8 cellular contexts compared by ENCODE assay signal in the genomic region with DNA sequence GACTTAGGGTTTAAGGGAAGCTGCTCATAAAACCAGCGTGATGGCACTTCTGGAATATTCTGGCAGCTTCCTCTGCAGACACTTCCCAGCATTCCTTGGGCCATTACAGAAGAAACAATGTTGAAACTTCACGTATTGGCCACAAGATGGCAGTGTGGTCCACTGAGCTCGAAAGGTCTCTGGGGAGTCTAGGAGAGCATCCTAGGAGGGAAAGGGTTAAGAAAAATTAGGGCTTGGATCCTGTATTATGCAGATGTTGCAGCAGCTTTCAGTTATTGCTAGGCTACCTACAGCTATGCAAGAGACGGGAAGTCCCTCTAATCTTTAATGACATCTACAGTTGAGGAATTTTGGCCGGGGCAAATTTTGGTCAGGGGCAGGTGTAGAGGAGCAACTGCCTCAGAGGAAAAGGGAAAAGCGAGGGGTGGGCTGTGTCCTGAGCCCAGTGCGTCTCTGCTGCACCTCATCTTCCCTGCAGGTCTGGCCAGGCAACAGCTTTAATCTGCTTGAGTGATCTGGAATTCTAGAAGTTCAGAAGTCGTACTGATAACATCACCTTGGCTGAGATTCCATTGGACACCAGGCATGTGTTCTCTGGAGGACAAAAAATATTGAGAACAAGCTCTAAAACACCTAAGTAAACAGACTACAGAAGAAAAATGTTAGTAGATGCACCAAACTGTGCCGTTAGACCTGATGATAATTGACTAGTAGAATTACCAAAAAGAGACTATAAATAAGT.
DNase-seq lines count a peak whose midpoint lies in the region; ATAC-seq and TF ChIP-seq lines count a peak whose summit lies in the region.

No MANE protein-coding gene starts in this region.

- no peak overlapping the region for H4K12ac ChIP-seq in trophoblast cell (ENCODE audit: low read depth, low read length)

- no peak overlapping the region for H3K14ac ChIP-seq in trophoblast cell (ENCODE audit: low read length)

- no peak overlapping the region for H2BK120ac ChIP-seq in trophoblast cell (ENCODE audit: insufficient read depth, low read length, poor library complexity)

- peaks cover 4 to 9% of the 10 kb centered on the region in 2 experiments for H3K4me1 ChIP-seq in trophoblast cell (ENCODE audit: control insufficient read depth in 1 of 2, insufficient read depth in 2 of 2, low read length in 2 of 2)

- H3K4me1 Mint-ChIP-seq in activated T-cell treated with anti-CD3 and anti-CD28 coated beads, Interleukin-2, amount 50 U/mL, for 72 hours (ENCODE audit: low read depth), result peaks cover 68% of the 10 kb centered on the region
- peaks cover 78 to 86% (median 82%) of the 10 kb centered on the region in 3 donors for H3K4me1 Mint-ChIP-seq in T-cell

- CTCF ChIA-PET in T-cell (lab: Charles Lee), result interaction anchor here (0.6 to 2.4 kb wide), 23 partner anchors 9 to 737 kb away, joined by 3 to 13 read pairs (median 4); no protein-coding TSS in a partner anchor

- H3K79me2 ChIP-seq in trophoblast cell (ENCODE audit: control insufficient read depth, insufficient read depth, low read length, poor library complexity), result no peaks in the 10 kb centered on the region

- peak overlapping the region; percentile 15 for H3K4me2 ChIP-seq in trophoblast cell (ENCODE audit: low read length)

- H3K27me3 Mint-ChIP-seq in activated T-cell treated with anti-CD3 and anti-CD28 coated beads, Interleukin-2, amount 50 U/mL, for 72 hours (ENCODE audit: low read depth), result no peaks in the 10 kb centered on the region
- no peaks in the 10 kb centered on the region for H3K27me3 Mint-ChIP-seq in T-cell

- peak overlapping the region; percentile 7 to 74 for H3K4me3 Mint-ChIP-seq in activated T-cell treated with anti-CD3 and anti-CD28 coated beads, Interleukin-2, amount 50 U/mL, for 72 hours
- peak overlapping the region in 2 of 3 donors; percentile 2 to 71 for H3K4me3 Mint-ChIP-seq in T-cell

- H3K4me3 ChIP-seq in fibroblast of the aortic adventitia (ENCODE audit: low read depth, low read length) (no peak overlapping the region), trophoblast cell (ENCODE audit: low read depth, low read length) (no peak overlapping the region)

- H3K36me3 Mint-ChIP-seq in activated T-cell treated with anti-CD3 and anti-CD28 coated beads, Interleukin-2, amount 50 U/mL, for 72 hours (ENCODE audit: insufficient read depth in 2 of 2), result no peaks in the 10 kb centered on the region
- H3K36me3 Mint-ChIP-seq in T-cell, result no peaks in the 10 kb centered on the region

- POLR2A ChIA-PET in T-cell (lab: Charles Lee), result interaction anchor here in 1 of 2 donors (0.5 kb wide), 1 partner anchor 912 kb away, joined by 3 read pairs; no protein-coding TSS in a partner anchor

- no peak overlapping the region for H4K91ac ChIP-seq in trophoblast cell (ENCODE audit: low read depth, low read length)

- H3K9me3 Mint-ChIP-seq in activated T-cell treated with anti-CD3 and anti-CD28 coated beads, Interleukin-2, amount 50 U/mL, for 72 hours, result no peaks in the 10 kb centered on the region
- H3K9me3 Mint-ChIP-seq in T-cell, result no peaks in the 10 kb centered on the region

- no peak overlapping the region for H3K9ac ChIP-seq in trophoblast cell (ENCODE audit: low read length)

- H2AK5ac ChIP-seq in trophoblast cell (ENCODE audit: low read length), result no peak overlapping the region

- H3K27ac Mint-ChIP-seq in activated T-cell treated with anti-CD3 and anti-CD28 coated beads, Interleukin-2, amount 50 U/mL, for 72 hours, result peak overlapping the region; percentile 92
- peak overlapping the region; percentile 96 to 97 for H3K27ac Mint-ChIP-seq in T-cell

- H3K27me3 ChIP-seq in trophoblast cell (ENCODE audit: insufficient read depth, low read length), result no peaks in the 10 kb centered on the region

- H3K9me3 ChIP-seq in trophoblast cell (ENCODE audit: insufficient read depth, low read depth, low read length), result no peaks in the 10 kb centered on the region

- DNase-seq in activated T-cell treated with anti-CD3 and anti-CD28 coated beads, Interleukin-2, amount 50 U/mL, for 72 hours, result peak; percentile 29 to 45
- DNase-seq in activated T-cell treated with anti-CD3 and anti-CD28 coated beads, Interleukin-2, amount 50 U/mL, for 1 hour, result no peak
- DNase-seq in T-cell, result no peak
- DNase-seq in fibroblast of the aortic adventitia (ENCODE audit: low read depth), result peak; percentile 71
- peak in 1 of 2 donors; percentile 67 for DNase-seq in trophoblast cell
- DNase-seq in NK-92 treated with Interleukin-12 subunit alpha and Interleukin-12 subunit beta, amount 100 ng/mL, for 24 hours (lab: John Stamatoyannopoulos, UW), result no peak

- no peak overlapping the region for H3K23ac ChIP-seq in trophoblast cell (ENCODE audit: low read length)

- no peak overlapping the region for H4K8ac ChIP-seq in trophoblast cell (ENCODE audit: low read depth, low read length)

- H2BK12ac ChIP-seq in trophoblast cell (ENCODE audit: low read length), result no peak overlapping the region

- no peaks in the 10 kb centered on the region for H3K79me1 ChIP-seq in trophoblast cell (ENCODE audit: low read length)

- no peak overlapping the region for H2AFZ ChIP-seq in trophoblast cell (ENCODE audit: insufficient read depth, low read length, poor library complexity)

- peak; percentile 54 to 61 for ATAC-seq in activated T-cell treated with anti-CD3 and anti-CD28 coated beads, Interleukin-2, amount 50 U/mL, for 72 hours (replicated peaks in 1 of 2)
- ATAC-seq in GM21515 (IDR thresholded peaks at IDR 0.05; ENCODE audit: unreplicated experiment) (peak; percentile 80), HG03575 (IDR thresholded peaks at IDR 0.05; ENCODE audit: extremely low read depth, insufficient number of reproducible peaks, low FRiP score, unreplicated experiment) (peak; percentile 76), T-cell (replicated peaks in 1 of 4) (peak in 1 of 4 experiments; percentile 26)

- no peak overlapping the region for H2BK5ac ChIP-seq in trophoblast cell (ENCODE audit: low read depth, low read length, poor library complexity)

- no peak overlapping the region for H3K4ac ChIP-seq in trophoblast cell (ENCODE audit: low read depth, low read length)

- TF ChIP-seq CTCF in fibroblast of the aortic adventitia (IDR thresholded peaks at IDR 0.05; ENCODE audit: insufficient read depth, low read length), result peak; percentile 73

- no CpG with 5 or more reads among the region's 9 CpGs for WGBS in trophoblast cell (ENCODE audit: extremely low coverage, insufficient coverage, insufficient read length)

- no peaks in the 10 kb centered on the region for H3K36me3 ChIP-seq in trophoblast cell (ENCODE audit: control insufficient read depth in 1 of 2, insufficient read depth in 2 of 2, low read length in 2 of 2)

- no peak overlapping the region for H3K27ac ChIP-seq in trophoblast cell (ENCODE audit: low read depth, low read length)

- no peak overlapping the region for H3K18ac ChIP-seq in trophoblast cell (ENCODE audit: low read length)

Comparison
In these comparisons a context has a peak if more than half of its experiments do, and no peak if none do; other contexts are left out.
1. DNase-seq: peak in activated T-cell treated with anti-CD3 and anti-CD28 coated beads, Interleukin-2, amount 50 U/mL, for 72 hours (2 of 2) and fibroblast of the aortic adventitia (single experiment); none in activated T-cell treated with anti-CD3 and anti-CD28 coated beads, Interleukin-2, amount 50 U/mL, for 1 hour (single experiment), T-cell (0 of 34) and NK-92 treated with Interleukin-12 subunit alpha and Interleukin-12 subunit beta, amount 100 ng/mL, for 24 hours (single experiment).